9 cellular contexts compared by ENCODE assay signal in genomic region chr12:116336542-116337065, GRCh38. TPM values are rescaled to one million over a fixed set of nuclear protein-coding genes. Genes with fewer than 3 reads are reported as not detected.
DNase-seq lines count a peak whose midpoint lies in the region; ATAC-seq and TF ChIP-seq lines count a peak whose summit lies in the region.
"Had no signal": no experiment of that assay in that cellular context is flagged by ENCODE, and none has a peak within 500 bp of the region (broad histone marks: within the 10 kb centered on the region; RNA-seq: fewer than 3 reads in every experiment).

No MANE protein-coding gene starts in this region.

- H3K27me3 Mint-ChIP-seq in activated T-cell treated with anti-CD3 and anti-CD28 coated beads, Interleukin-2, amount 50 U/mL, for 72 hours (ENCODE audit: low read depth): no peaks in the 10 kb centered on the region
- no peaks in the 10 kb centered on the region for H3K27me3 Mint-ChIP-seq in activated naive CD8-positive, alpha-beta T cell treated with anti-CD3 and anti-CD28 coated beads, Interleukin-2, amount 50 U/mL, for 24 hours

- peak overlapping the region in 1 of 4 donors; percentile 2 for H3K27ac ChIP-seq in transverse colon

- in situ Hi-C loops in transverse colon (cut with MboI; ENCODE audit: low pct_ligation_motif_present in 1 of 4, low pct_unique_long_range_greater_than_20kb in 1 of 4, low sequenced_read_pairs in 3 of 4): no loop called here

- peak overlapping the region in 1 of 2 donors; percentile 22 for H3K4me3 Mint-ChIP-seq in activated T-cell treated with anti-CD3 and anti-CD28 coated beads, Interleukin-2, amount 50 U/mL, for 72 hours
- H3K4me3 Mint-ChIP-seq in activated naive CD8-positive, alpha-beta T cell treated with anti-CD3 and anti-CD28 coated beads, Interleukin-2, amount 50 U/mL, for 24 hours: peak overlapping the region; percentile 26

- no peaks in the 10 kb centered on the region for H3K27me3 ChIP-seq in transverse colon

- H3K4me3 ChIP-seq in transverse colon: no peak overlapping the region

- H3K4me1 ChIP-seq in transverse colon: no peaks in the 10 kb centered on the region

- TF ChIP-seq EP300 in transverse colon (IDR thresholded peaks at IDR 0.05; ENCODE audit: low read depth): no peak

- H3K4me1 Mint-ChIP-seq in activated T-cell treated with anti-CD3 and anti-CD28 coated beads, Interleukin-2, amount 50 U/mL, for 72 hours (ENCODE audit: low read depth): peaks cover 9% of the 10 kb centered on the region
- peaks cover 31% of the 10 kb centered on the region for H3K4me1 Mint-ChIP-seq in activated naive CD8-positive, alpha-beta T cell treated with anti-CD3 and anti-CD28 coated beads, Interleukin-2, amount 50 U/mL, for 24 hours

- H3K36me3 ChIP-seq in transverse colon: no peaks in the 10 kb centered on the region

- peak; percentile 78 to 92 for ATAC-seq in activated T-cell treated with anti-CD3 and anti-CD28 coated beads, Interleukin-2, amount 50 U/mL, for 72 hours (replicated peaks in 1 of 2)
- peak; percentile 82 for ATAC-seq in HG03095 (IDR thresholded peaks at IDR 0.05; ENCODE audit: unreplicated experiment)
- ATAC-seq in activated naive CD8-positive, alpha-beta T cell treated with anti-CD3 and anti-CD28 coated beads, Interleukin-2, amount 50 U/mL, for 24 hours: peak; percentile 63

- 60 to 61% methylated on average over 1 to 11 of the region's 11 CpGs for WGBS in transverse colon (ENCODE audit: low coverage in 1 of 2), 2 donors

- no peaks in the 10 kb centered on the region for H3K36me3 Mint-ChIP-seq in activated T-cell treated with anti-CD3 and anti-CD28 coated beads, Interleukin-2, amount 50 U/mL, for 72 hours (ENCODE audit: insufficient read depth in 2 of 2)
- no peaks in the 10 kb centered on the region for H3K36me3 Mint-ChIP-seq in activated naive CD8-positive, alpha-beta T cell treated with anti-CD3 and anti-CD28 coated beads, Interleukin-2, amount 50 U/mL, for 24 hours (ENCODE audit: low read depth)
- H3K36me3 Mint-ChIP-seq: CD4-positive, alpha-beta memory T cell had no signal

- no peak overlapping the region for H3K27ac Mint-ChIP-seq in activated T-cell treated with anti-CD3 and anti-CD28 coated beads, Interleukin-2, amount 50 U/mL, for 72 hours
- peak overlapping the region; percentile 62 for H3K27ac Mint-ChIP-seq in activated naive CD8-positive, alpha-beta T cell treated with anti-CD3 and anti-CD28 coated beads, Interleukin-2, amount 50 U/mL, for 24 hours

- no peaks in the 10 kb centered on the region for H3K9me3 Mint-ChIP-seq in activated T-cell treated with anti-CD3 and anti-CD28 coated beads, Interleukin-2, amount 50 U/mL, for 72 hours
- no peaks in the 10 kb centered on the region for H3K9me3 Mint-ChIP-seq in activated naive CD8-positive, alpha-beta T cell treated with anti-CD3 and anti-CD28 coated beads, Interleukin-2, amount 50 U/mL, for 24 hours

- intact Hi-C loops in transverse colon (cut with DNase I; ENCODE audit: low total_unique reads): no loop called here

- TF ChIP-seq POLR2A in transverse colon (IDR thresholded peaks at IDR 0.05): no peak

- peak in 1 of 2 donors; percentile 24 for DNase-seq in activated T-cell treated with anti-CD3 and anti-CD28 coated beads, Interleukin-2, amount 50 U/mL, for 72 hours
- DNase-seq in activated T-cell treated with anti-CD3 and anti-CD28 coated beads for 4 hours (no peak), transverse colon (peak; percentile 36), NCI-H1436 (lab: John Stamatoyannopoulos, UW) (no peak), SW 1271 (lab: John Stamatoyannopoulos, UW) (no peak)
- DNase-seq in activated naive CD8-positive, alpha-beta T cell treated with anti-CD3 and anti-CD28 coated beads, Interleukin-2, amount 50 U/mL, for 24 hours: peak; percentile 24
- no peak for DNase-seq in effector CD4-positive, alpha-beta T cell

- H3K9me3 ChIP-seq in transverse colon: no peaks in the 10 kb centered on the region

- no peak for TF ChIP-seq CTCF in transverse colon (IDR thresholded peaks at IDR 0.05)

RNA-seq across cellular contexts. Expression of gene MED13L, which starts 59.1 kb away (rescaled TPM):
- total RNA-seq in activated T-cell treated with anti-CD3 and anti-CD28 coated beads, Interleukin-2, amount 50 U/mL, for 72 hours: 10 to 100 TPM; 72.8 to 74.5 TPM
- 100 to 1,000 TPM; 126 to 194 (median 154) TPM for total RNA-seq in transverse colon

Comparison
In these comparisons a context has a peak if more than half of its experiments do, and no peak if none do; other contexts are left out.
1. DNase-seq: peak in activated naive CD8-positive, alpha-beta T cell treated with anti-CD3 and anti-CD28 coated beads, Interleukin-2, amount 50 U/mL, for 24 hours (single experiment) and transverse colon (single experiment); none in activated T-cell treated with anti-CD3 and anti-CD28 coated beads for 4 hours (single experiment), NCI-H1436 (single experiment), effector CD4-positive, alpha-beta T cell (single experiment) and SW 1271 (0 of 2).
2. Peak in every context shown above with its lines, with median percentiles within 50 percentile points of each other: ATAC-seq.